In the genomic region with DNA sequence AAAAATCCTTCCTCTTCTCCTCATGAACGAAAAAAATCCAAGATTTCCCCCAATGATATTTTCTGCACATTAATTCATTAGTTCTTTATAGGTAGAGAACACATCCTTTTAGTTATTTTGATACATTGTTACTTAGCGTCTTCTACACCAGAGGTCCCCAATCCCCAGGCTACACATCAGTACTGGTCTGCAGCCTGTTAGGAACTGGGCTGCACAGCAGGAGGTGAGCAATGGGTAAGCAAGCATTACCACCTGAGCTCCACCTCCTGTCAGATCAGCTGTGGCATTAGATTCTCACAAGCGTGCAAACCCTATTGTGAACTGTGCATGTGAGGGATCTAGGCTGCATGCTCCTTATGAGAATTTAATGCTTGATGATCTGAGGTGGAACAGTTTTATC, we compare ENCODE assay signal across 36 cellular contexts.
"Had no signal": no experiment of that assay in that cellular context is flagged by ENCODE, and none has a peak within 500 bp of the region (broad histone marks: within the 10 kb centered on the region; RNA-seq: fewer than 3 reads in every experiment).

No MANE protein-coding gene starts in this region.

- H3K27ac ChIP-seq: ascending aorta, cardiac muscle cell, VCaP had no signal

- H3K9me3 Mint-ChIP-seq: activated CD4-positive, alpha-beta memory T cell treated with anti-CD3 and anti-CD28 coated beads for 36 hours; activated CD4-positive, alpha-beta T cell treated with anti-CD3 and anti-CD28 coated beads, Interleukin-2, amount 10 ng/mL, durations not matched to agents 7 days and 5 days; activated CD8-positive, alpha-beta T cell treated with anti-CD3 and anti-CD28 coated beads for 36 hours; activated naive CD4-positive, alpha-beta T cell treated with anti-CD3 and anti-CD28 coated beads for 36 hours; activated naive CD4-positive, alpha-beta T cell treated with anti-CD3 and anti-CD28 coated beads, Interleukin-2, amount 50 U/mL, for 72 hours; activated naive CD8-positive, alpha-beta T cell treated with anti-CD3 and anti-CD28 coated beads for 36 hours; activated T-cell treated with anti-CD3 and anti-CD28 coated beads, Interleukin-2, amount 50 U/mL, for 4 hours; activated T-cell treated with anti-CD3 and anti-CD28 coated beads, Interleukin-2, amount 50 U/mL, for 72 hours; activated T-helper 1 cell treated with anti-CD3 and anti-CD28 coated beads, Interleukin-12 subunit alpha, Interleukin-12 subunit beta, Interleukin-2, Interleukin-4 antibody, amounts not matched to agents 30 ng/mL and 10 ng/mL and 1 ng/mL, durations not matched to agents 14 hours and 24 hours and 36 hours; activated T-helper 17 cell treated with anti-CD3 and anti-CD28 coated beads, Interleukin-2, amount 50 U/mL, for 72 hours; central memory CD8-positive, alpha-beta T cell; T-helper 1 cell treated with Interleukin-12 subunit alpha and Interleukin-12 subunit beta and Interleukin-4 antibody, amounts not matched to agents 30 μg/mL and 1 μg/mL, for 36 hours; T-helper 2 cell treated with Interferon-gamma antibody and Interleukin-4, amounts not matched to agents 5 μg/mL and 100 μg/mL, for 36 hours had no signal

- H3K4me3 ChIP-seq: adrenal gland, ascending aorta, cardiac muscle cell had no signal

- H3K27me3 ChIP-seq: adrenal gland, ascending aorta, cardiac muscle cell had no signal

- H3K27ac Mint-ChIP-seq: activated CD4-positive, alpha-beta memory T cell treated with anti-CD3 and anti-CD28 coated beads for 36 hours; activated CD4-positive, alpha-beta T cell treated with anti-CD3 and anti-CD28 coated beads for 36 hours; activated CD4-positive, alpha-beta T cell treated with anti-CD3 and anti-CD28 coated beads, Interleukin-2, amount 10 ng/mL, durations not matched to agents 7 days and 5 days; activated CD8-positive, alpha-beta T cell treated with anti-CD3 and anti-CD28 coated beads for 36 hours; activated naive CD4-positive, alpha-beta T cell treated with anti-CD3 and anti-CD28 coated beads for 36 hours; activated naive CD4-positive, alpha-beta T cell treated with anti-CD3 and anti-CD28 coated beads, Interleukin-2, amount 50 U/mL, for 72 hours; activated naive CD8-positive, alpha-beta T cell treated with anti-CD3 and anti-CD28 coated beads for 36 hours; activated T-cell treated with anti-CD3 and anti-CD28 coated beads, Interleukin-2, amount 50 U/mL, for 72 hours; activated T-helper 1 cell treated with anti-CD3 and anti-CD28 coated beads, Interleukin-12 subunit alpha, Interleukin-12 subunit beta, Interleukin-2, Interleukin-4 antibody, amounts not matched to agents 30 ng/mL and 10 ng/mL and 1 ng/mL, durations not matched to agents 14 hours and 24 hours and 36 hours; activated T-helper 17 cell treated with anti-CD3 and anti-CD28 coated beads, Interleukin-2, amount 50 U/mL, for 72 hours; brain; T-helper 1 cell treated with Interleukin-12 subunit alpha and Interleukin-12 subunit beta and Interleukin-4 antibody, amounts not matched to agents 30 μg/mL and 1 μg/mL, for 36 hours; T-helper 2 cell treated with Interferon-gamma antibody and Interleukin-4, amounts not matched to agents 5 μg/mL and 100 μg/mL, for 36 hours had no signal

- H3K9me3 ChIP-seq: adrenal gland, ascending aorta had no signal

- H3K4me3 Mint-ChIP-seq: activated CD4-positive, alpha-beta memory T cell treated with anti-CD3 and anti-CD28 coated beads for 36 hours; activated CD4-positive, alpha-beta T cell treated with anti-CD3 and anti-CD28 coated beads for 36 hours; activated CD4-positive, alpha-beta T cell treated with anti-CD3 and anti-CD28 coated beads, Interleukin-2, amount 10 ng/mL, durations not matched to agents 7 days and 5 days; activated CD8-positive, alpha-beta T cell treated with anti-CD3 and anti-CD28 coated beads for 36 hours; activated naive CD4-positive, alpha-beta T cell treated with anti-CD3 and anti-CD28 coated beads for 36 hours; activated naive CD8-positive, alpha-beta T cell treated with anti-CD3 and anti-CD28 coated beads for 36 hours; activated T-cell treated with anti-CD3 and anti-CD28 coated beads, Interleukin-2, amount 50 U/mL, for 4 hours; activated T-cell treated with anti-CD3 and anti-CD28 coated beads, Interleukin-2, amount 50 U/mL, for 72 hours; activated T-helper 1 cell treated with anti-CD3 and anti-CD28 coated beads, Interleukin-12 subunit alpha, Interleukin-12 subunit beta, Interleukin-2, Interleukin-4 antibody, amounts not matched to agents 30 ng/mL and 10 ng/mL and 1 ng/mL, durations not matched to agents 14 hours and 24 hours and 36 hours; activated T-helper 17 cell treated with anti-CD3 and anti-CD28 coated beads, Interleukin-2, amount 50 U/mL, for 72 hours; brain; central memory CD8-positive, alpha-beta T cell; T-helper 1 cell treated with Interleukin-12 subunit alpha and Interleukin-12 subunit beta and Interleukin-4 antibody, amounts not matched to agents 30 μg/mL and 1 μg/mL, for 36 hours; T-helper 2 cell treated with Interferon-gamma antibody and Interleukin-4, amounts not matched to agents 5 μg/mL and 100 μg/mL, for 36 hours had no signal

- H3K36me3 ChIP-seq: adrenal gland had no signal

- H3K4me1 ChIP-seq: ascending aorta had no signal

- DNase-seq: activated CD4-positive, alpha-beta memory T cell treated with anti-CD3 and anti-CD28 coated beads for 36 hours; activated CD4-positive, alpha-beta T cell treated with anti-CD3 and anti-CD28 coated beads for 1 hour; activated CD4-positive, alpha-beta T cell treated with anti-CD3 and anti-CD28 coated beads for 36 hours; activated CD4-positive, alpha-beta T cell treated with anti-CD3 and anti-CD28 coated beads for 48 hours; activated CD4-positive, alpha-beta T cell treated with anti-CD3 and anti-CD28 coated beads, Interleukin-2, amount 10 ng/mL, durations not matched to agents 7 days and 5 days; activated CD4-positive, CD25-positive, alpha-beta regulatory T cell; activated CD8-positive, alpha-beta memory T cell treated with anti-CD3 and anti-CD28 coated beads, Interleukin-2, amount 50 U/mL, for 4 hours; activated CD8-positive, alpha-beta T cell treated with anti-CD3 and anti-CD28 coated beads for 36 hours; activated effector memory CD4-positive, alpha-beta T cell treated with anti-CD3 and anti-CD28 coated beads, Interleukin-2, amount 50 U/mL, for 16 hours; activated gamma-delta T cell treated with Interleukin-2 at 50 U/mL for 16 hours; activated naive CD4-positive, alpha-beta T cell; activated naive CD4-positive, alpha-beta T cell treated with anti-CD3 and anti-CD28 coated beads for 36 hours; activated naive CD4-positive, alpha-beta T cell treated with anti-CD3 and anti-CD28 coated beads, Interleukin-2, amount 50 U/mL, for 16 hours; activated naive CD8-positive, alpha-beta T cell treated with anti-CD3 and anti-CD28 coated beads for 36 hours; activated T-cell treated with anti-CD3 and anti-CD28 coated beads for 4 hours; activated T-cell treated with anti-CD3 and anti-CD28 coated beads, Interleukin-2, amount 50 U/mL, for 1 hour; activated T-cell treated with anti-CD3 and anti-CD28 coated beads, Interleukin-2, amount 50 U/mL, for 4 hours; activated T-cell treated with anti-CD3 and anti-CD28 coated beads, Interleukin-2, amount 50 U/mL, for 72 hours; adrenal gland; amniotic stem cell; caudate nucleus; cerebellar nuclear complex; T-helper 1 cell; T-helper 2 cell; T-helper 9 cell had no signal

- H3K27me3 Mint-ChIP-seq: activated CD4-positive, alpha-beta memory T cell treated with anti-CD3 and anti-CD28 coated beads for 36 hours; activated CD4-positive, alpha-beta T cell treated with anti-CD3 and anti-CD28 coated beads for 36 hours; activated CD4-positive, alpha-beta T cell treated with anti-CD3 and anti-CD28 coated beads, Interleukin-2, amount 10 ng/mL, durations not matched to agents 7 days and 5 days; activated CD8-positive, alpha-beta T cell treated with anti-CD3 and anti-CD28 coated beads for 36 hours; activated naive CD8-positive, alpha-beta T cell treated with anti-CD3 and anti-CD28 coated beads for 36 hours; activated T-helper 17 cell treated with anti-CD3 and anti-CD28 coated beads, Interleukin-2, amount 50 U/mL, for 72 hours; brain; central memory CD8-positive, alpha-beta T cell had no signal

- ATAC-seq: activated CD4-positive, alpha-beta T cell treated with anti-CD3 and anti-CD28 coated beads for 36 hours; activated CD4-positive, CD25-positive, alpha-beta regulatory T cell treated with anti-CD3 and anti-CD28 coated beads, Interleukin-2, amount 50 U/mL, for 24 hours; activated CD8-positive, alpha-beta T cell treated with anti-CD3 and anti-CD28 coated beads for 36 hours; activated naive CD4-positive, alpha-beta T cell treated with anti-CD3 and anti-CD28 coated beads, Interleukin-2, amount 50 U/mL, for 72 hours; activated T-cell treated with anti-CD3 and anti-CD28 coated beads, Interleukin-2, amount 50 U/mL, for 4 hours; activated T-cell treated with anti-CD3 and anti-CD28 coated beads, Interleukin-2, amount 50 U/mL, for 72 hours; activated T-helper 17 cell treated with anti-CD3 and anti-CD28 coated beads, Interleukin-2, amount 50 U/mL, for 72 hours had no signal

- H3K36me3 Mint-ChIP-seq: activated CD4-positive, alpha-beta memory T cell treated with anti-CD3 and anti-CD28 coated beads for 36 hours; activated naive CD4-positive, alpha-beta T cell treated with anti-CD3 and anti-CD28 coated beads, Interleukin-2, amount 50 U/mL, for 72 hours had no signal

- H3K4me1 Mint-ChIP-seq: activated CD4-positive, alpha-beta T cell treated with anti-CD3 and anti-CD28 coated beads for 36 hours; activated CD4-positive, alpha-beta T cell treated with anti-CD3 and anti-CD28 coated beads, Interleukin-2, amount 10 ng/mL, durations not matched to agents 7 days and 5 days; activated naive CD8-positive, alpha-beta T cell treated with anti-CD3 and anti-CD28 coated beads for 36 hours; activated T-helper 17 cell treated with anti-CD3 and anti-CD28 coated beads, Interleukin-2, amount 50 U/mL, for 72 hours; central memory CD8-positive, alpha-beta T cell had no signal
